In genomic region chr5:11164456-11165286, GRCh38 we compare ENCODE assay signal across 15 cellular contexts.
"Had no signal": no experiment of that assay in that cellular context is flagged by ENCODE, and none has a peak within 500 bp of the region (broad histone marks: within the 10 kb centered on the region; RNA-seq: fewer than 3 reads in every experiment).

No MANE protein-coding gene starts in this region.

- H3K4me1 ChIP-seq: suprapubic skin had no signal

- H3K9me3 Mint-ChIP-seq: activated naive CD4-positive, alpha-beta T cell treated with anti-CD3 and anti-CD28 coated beads for 36 hours; activated T-helper 2 cell treated with anti-CD3 and anti-CD28 coated beads, Interferon-gamma antibody, Interleukin-2, Interleukin-4, amounts not matched to agents 10 μg/mL and 5 μg/mL and 100 μg/mL, durations not matched to agents 14 hours and 24 hours and 36 hours; immature natural killer cell; naive thymus-derived CD4-positive, alpha-beta T cell; type B pancreatic cell had no signal

- H3K36me3 ChIP-seq: suprapubic skin had no signal

- FAIRE-seq: astrocyte had no signal

- DNase-seq: activated CD4-positive, CD25-positive, alpha-beta regulatory T cell treated with anti-CD3 and anti-CD28 coated beads, Interleukin-2, amount 50 U/mL, for 72 hours; activated naive CD4-positive, alpha-beta T cell treated with anti-CD3 and anti-CD28 coated beads for 36 hours; immature natural killer cell; left colon; mucosa of descending colon; naive thymus-derived CD4-positive, alpha-beta T cell; stimulated activated CD4-positive, alpha-beta T cell treated with anti-CD3 and anti-CD28 coated beads, Interleukin-4, amount 100 ng/mL, for 24 hours; stimulated activated naive CD4-positive, alpha-beta T cell had no signal

- H3K4me3 ChIP-seq: mucosa of descending colon, skin epidermis, suprapubic skin had no signal

- H3K9me3 ChIP-seq: mucosa of descending colon, suprapubic skin had no signal

- H3K36me3 Mint-ChIP-seq: immature natural killer cell; naive thymus-derived CD4-positive, alpha-beta T cell; type B pancreatic cell had no signal

- H3K4me3 Mint-ChIP-seq: activated naive CD4-positive, alpha-beta T cell treated with anti-CD3 and anti-CD28 coated beads for 36 hours; immature natural killer cell; naive thymus-derived CD4-positive, alpha-beta T cell; type B pancreatic cell had no signal

- ATAC-seq: esophagus mucosa; left colon; mucosa of descending colon; naive thymus-derived CD4-positive, alpha-beta T cell; SK-N-SH treated with all-trans-retinoic acid at 6 μM for 48 hours had no signal

- H3K27ac Mint-ChIP-seq: activated naive CD4-positive, alpha-beta T cell treated with anti-CD3 and anti-CD28 coated beads for 36 hours; activated T-helper 2 cell treated with anti-CD3 and anti-CD28 coated beads, Interferon-gamma antibody, Interleukin-2, Interleukin-4, amounts not matched to agents 10 μg/mL and 5 μg/mL and 100 μg/mL, durations not matched to agents 14 hours and 24 hours and 36 hours; immature natural killer cell; naive thymus-derived CD4-positive, alpha-beta T cell; type B pancreatic cell had no signal

- H3K27ac ChIP-seq: skin epidermis, suprapubic skin had no signal

- H3K4me1 Mint-ChIP-seq: immature natural killer cell; naive thymus-derived CD4-positive, alpha-beta T cell had no signal
